In the genomic region with DNA sequence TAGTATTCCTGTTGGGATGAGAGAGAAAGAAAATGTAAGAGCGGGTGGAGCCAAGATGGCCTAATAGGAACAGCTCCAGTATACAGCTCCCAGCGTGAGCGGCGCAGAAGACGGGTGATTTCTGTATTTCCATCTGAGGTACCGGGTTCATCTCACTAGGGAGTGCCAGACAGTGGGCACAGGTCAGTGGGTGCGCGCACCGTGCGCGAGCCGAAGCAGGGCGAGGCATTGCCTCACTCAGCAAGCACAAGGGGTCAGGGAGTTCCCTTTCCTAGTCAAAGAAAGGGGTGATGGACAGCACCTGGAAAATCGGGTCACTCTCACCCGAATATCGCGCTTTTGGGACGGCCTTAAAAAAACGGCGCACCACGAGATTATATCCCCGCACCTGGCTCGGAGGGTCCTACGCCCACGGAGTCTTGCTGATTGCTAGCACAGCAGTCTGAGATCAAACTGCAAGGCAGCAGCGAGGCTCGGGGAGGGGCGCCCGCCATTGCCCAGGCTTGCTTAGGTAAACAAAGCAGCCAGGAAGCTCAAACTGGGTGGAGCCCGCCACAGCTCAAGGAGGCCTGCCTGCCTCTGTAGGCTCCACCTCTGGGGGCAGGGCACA, we compare ENCODE assay signal across 8 cellular contexts.
DNase-seq lines count a peak whose midpoint lies in the region; ATAC-seq, FAIRE-seq and TF ChIP-seq lines count a peak whose summit lies in the region.
"Not testable (repeated sequence)": the region's sequence is repeated elsewhere in the genome, so short reads cannot be mapped to it uniquely, and the experiment has no call there.

No MANE protein-coding gene starts in this region.

- CTCF ChIA-PET in CD4-positive, alpha-beta T cell (lab: Charles Lee) = not testable (repeated sequence)
- CTCF ChIA-PET in naive thymus-derived CD4-positive, alpha-beta T cell (lab: Charles Lee) = interaction anchor here (0.7 kb wide), 1 partner anchor 1081 kb away, joined by 5 read pairs; no protein-coding TSS in a partner anchor

- H3K4me2 ChIP-seq in OCI-LY3 (ENCODE audit: low read length) = peak overlapping the region; percentile 56

- POLR2A ChIA-PET in CD4-positive, alpha-beta T cell (lab: Charles Lee) = interaction anchor here (0.5 kb wide), 1 partner anchor 416 kb away, joined by 3 read pairs; no protein-coding TSS in a partner anchor
- POLR2A ChIA-PET in naive thymus-derived CD4-positive, alpha-beta T cell (lab: Charles Lee) = not testable (repeated sequence)

- H4K20me1 ChIP-seq in OCI-LY3 (ENCODE audit: insufficient read depth, low read length) = not testable (repeated sequence)

- peak overlapping the region; percentile 83 for H3K27ac Mint-ChIP-seq in CD4-positive, alpha-beta T cell
- peak overlapping the region in 8 of 9 donors; percentile 50 to 93 (median 86) for H3K27ac Mint-ChIP-seq in naive thymus-derived CD4-positive, alpha-beta T cell
- peak overlapping the region; percentile 92 for H3K27ac Mint-ChIP-seq in stimulated activated naive B cell treated with anti-CD40 and anti-IgM and Interleukin-4, amounts not matched to agents 10 μg/mL and 1 μg/mL and 100 μg/mL, for 72 hours

- TF ChIP-seq RAD21 in Ishikawa (IDR thresholded peaks at IDR 0.05; ENCODE audit: low read depth) = not testable (repeated sequence)

- not testable (repeated sequence) for H3K27ac ChIP-seq in CD4-positive, alpha-beta T cell (ENCODE audit: low read depth, low read length); OCI-LY3 (ENCODE audit: low read length)
- H3K27ac ChIP-seq in right atrium auricular region = peak overlapping the region in 1 of 2 donors; percentile 26
- H3K27ac ChIP-seq in naive thymus-derived CD4-positive, alpha-beta T cell (ENCODE audit: low read depth, low read length) = peak overlapping the region; percentile 14

- not testable (repeated sequence) for TF ChIP-seq EP300 in Ishikawa (IDR thresholded peaks at IDR 0.05; ENCODE audit: borderline replicate concordance)

- peak in 5 of 10 experiments; percentile 0 to 35 (median 16) for DNase-seq in CD4-positive, alpha-beta T cell
- DNase-seq in activated CD8-positive, alpha-beta memory T cell treated with anti-CD3 and anti-CD28 coated beads, Interleukin-2, amount 50 U/mL, for 48 hours = peak; percentile 52
- DNase-seq in bronchial epithelial cell (ENCODE audit: low read depth) = peak; percentile 66
- not testable (repeated sequence) for DNase-seq in right atrium auricular region (ENCODE audit: low spot score)
- DNase-seq in naive thymus-derived CD4-positive, alpha-beta T cell = peak in 7 of 9 donors; percentile 3 to 45 (median 21)
- peak; percentile 40 for DNase-seq in stimulated activated naive B cell treated with anti-CD40 and anti-IgM and Interleukin-4, amounts not matched to agents 10 μg/mL and 1 μg/mL and 100 μg/mL, for 72 hours

- not testable (repeated sequence) for H3K79me2 ChIP-seq in OCI-LY3 (ENCODE audit: low read length)

- peak overlapping the region; percentile 80 for H2AFZ ChIP-seq in OCI-LY3 (ENCODE audit: low read depth, low read length)

- H3K9ac ChIP-seq in OCI-LY3 (ENCODE audit: low read length) = peak overlapping the region; percentile 62

- H3K4me3 ChIP-seq in OCI-LY3 (ENCODE audit: low read length) (peak overlapping the region; percentile 83), bronchial epithelial cell (ENCODE audit: low read depth, low read length) (peak overlapping the region; percentile 29), right atrium auricular region (peak overlapping the region; percentile 30 to 41)
- H3K4me3 ChIP-seq in naive thymus-derived CD4-positive, alpha-beta T cell (ENCODE audit: low read length) = peak overlapping the region; percentile 17

- not testable (repeated sequence) for FAIRE-seq in bronchial epithelial cell (lab: Jason Lieb, UNC)

- H3K4me1 Mint-ChIP-seq in CD4-positive, alpha-beta T cell (ENCODE audit: low read depth); naive thymus-derived CD4-positive, alpha-beta T cell; stimulated activated naive B cell treated with anti-CD40 and anti-IgM and Interleukin-4, amounts not matched to agents 10 μg/mL and 1 μg/mL and 100 μg/mL, for 72 hours: not testable (repeated sequence)

- not testable (repeated sequence) for H3K27me3 Mint-ChIP-seq in CD4-positive, alpha-beta T cell; naive thymus-derived CD4-positive, alpha-beta T cell; stimulated activated naive B cell treated with anti-CD40 and anti-IgM and Interleukin-4, amounts not matched to agents 10 μg/mL and 1 μg/mL and 100 μg/mL, for 72 hours

- H3K4me3 Mint-ChIP-seq in CD4-positive, alpha-beta T cell = peak overlapping the region; percentile 84
- H3K4me3 Mint-ChIP-seq in naive thymus-derived CD4-positive, alpha-beta T cell = peak overlapping the region in 8 of 10 donors; percentile 72 to 93 (median 84)
- H3K4me3 Mint-ChIP-seq in stimulated activated naive B cell treated with anti-CD40 and anti-IgM and Interleukin-4, amounts not matched to agents 10 μg/mL and 1 μg/mL and 100 μg/mL, for 72 hours = peak overlapping the region; percentile 48 to 90

- TF ChIP-seq CTCF in CD4-positive, alpha-beta T cell (IDR thresholded peaks at IDR 0.05); OCI-LY3 (IDR thresholded peaks at IDR 0.05; ENCODE audit: low read depth, low read length); bronchial epithelial cell (IDR thresholded peaks at IDR 0.05; ENCODE audit: insufficient read depth, low read length, severe bottlenecking); right atrium auricular region (IDR thresholded peaks at IDR 0.05): not testable (repeated sequence)

- H3K9me3 Mint-ChIP-seq in CD4-positive, alpha-beta T cell; stimulated activated naive B cell treated with anti-CD40 and anti-IgM and Interleukin-4, amounts not matched to agents 10 μg/mL and 1 μg/mL and 100 μg/mL, for 72 hours: not testable (repeated sequence)
- peaks cover 0 to 16% (median 5%) of the 10 kb centered on the region in 11 donors for H3K9me3 Mint-ChIP-seq in naive thymus-derived CD4-positive, alpha-beta T cell

- not testable (repeated sequence) for H3K9me3 ChIP-seq in CD4-positive, alpha-beta T cell (ENCODE audit: control insufficient read depth, low read length); OCI-LY3 (ENCODE audit: insufficient read depth, low read length); right atrium auricular region; naive thymus-derived CD4-positive, alpha-beta T cell (ENCODE audit: control insufficient read depth in 2 of 3, low read length in 3 of 3)

- H3K27me3 ChIP-seq in CD4-positive, alpha-beta T cell (ENCODE audit: control insufficient read depth, insufficient read depth, low read length); OCI-LY3 (ENCODE audit: low read depth, low read length); bronchial epithelial cell (ENCODE audit: control insufficient read depth, insufficient read depth, low read length); right atrium auricular region; naive thymus-derived CD4-positive, alpha-beta T cell (ENCODE audit: control insufficient read depth in 2 of 2, insufficient read depth in 2 of 2, low read length in 2 of 2): not testable (repeated sequence)

- not testable (repeated sequence) for H3K36me3 ChIP-seq in OCI-LY3 (replicated peaks; ENCODE audit: low read depth, low read length); bronchial epithelial cell (ENCODE audit: control insufficient read depth, insufficient read depth, low read length); right atrium auricular region; naive thymus-derived CD4-positive, alpha-beta T cell (ENCODE audit: control insufficient read depth in 2 of 3, insufficient read depth in 3 of 3, low read length in 3 of 3)

- H3K4me1 ChIP-seq in OCI-LY3 (ENCODE audit: low read length); right atrium auricular region; naive thymus-derived CD4-positive, alpha-beta T cell (ENCODE audit: control insufficient read depth in 2 of 2, insufficient read depth in 2 of 2, low read length in 2 of 2): not testable (repeated sequence)

- not testable (repeated sequence) for ATAC-seq in CD4-positive, alpha-beta T cell (ENCODE audit: poor library complexity); naive thymus-derived CD4-positive, alpha-beta T cell; stimulated activated naive B cell treated with anti-CD40 and anti-IgM and Interleukin-4, amounts not matched to agents 10 μg/mL and 1 μg/mL and 100 μg/mL, for 72 hours (replicated peaks)

- intact Hi-C loops in CD4-positive, alpha-beta T cell (cut with DNase I, micrococcal nuclease); naive thymus-derived CD4-positive, alpha-beta T cell (cut with micrococcal nuclease): not testable (repeated sequence)

- H3K36me3 Mint-ChIP-seq in CD4-positive, alpha-beta T cell (ENCODE audit: low read depth); naive thymus-derived CD4-positive, alpha-beta T cell; stimulated activated naive B cell treated with anti-CD40 and anti-IgM and Interleukin-4, amounts not matched to agents 10 μg/mL and 1 μg/mL and 100 μg/mL, for 72 hours: not testable (repeated sequence)

TF ChIP-seq in Ishikawa, 13 proteins besides CTCF, POLR2A, EP300 and RAD21:
- 0 out of 2 replicates have a peak, but pooled peaks have one; percentile 20 for TF ChIP-seq YY1 (IDR thresholded peaks at IDR 0.05; ENCODE audit: low read depth)

Comparison
In these comparisons a context has a peak if more than half of its experiments do, and no peak if none do; other contexts are left out.
1. H3K4me3 ChIP-seq: peak in every context shown above with its lines; median percentile 83 in OCI-LY3; 36 in right atrium auricular region; 29 in bronchial epithelial cell; 17 in naive thymus-derived CD4-positive, alpha-beta T cell.